ENCODE assay signal across 8 cellular contexts in genomic region chr7:136128050-136128449, GRCh38.
"Had no signal": no experiment of that assay in that cellular context is flagged by ENCODE, and none has a peak within 500 bp of the region (broad histone marks: within the 10 kb centered on the region; RNA-seq: fewer than 3 reads in every experiment).

No MANE protein-coding gene starts in this region.

- DNase-seq: GM23248, H9, HCEC 1CT, IMR-90, KBM-7 had no signal

- H2AFZ ChIP-seq: GM23248 had no signal

- FAIRE-seq: H1, H54, HTR-8/SVneo had no signal

- H3K4me3 Mint-ChIP-seq: H9 had no signal

- H3K9ac ChIP-seq: GM23248 had no signal

- H3K4me3 ChIP-seq: GM23248 had no signal

- H3K4me1 Mint-ChIP-seq: H9 had no signal

- H3K27ac ChIP-seq: GM23248 had no signal

- H3K27ac Mint-ChIP-seq: H9 had no signal
